Comparison of ENCODE assay signal across 29 cellular contexts in genomic region chr13:66364346-66364745, GRCh38.
"Had no signal": no experiment of that assay in that cellular context is flagged by ENCODE, and none has a peak within 500 bp of the region (broad histone marks: within the 10 kb centered on the region; RNA-seq: fewer than 3 reads in every experiment).

No MANE protein-coding gene starts in this region.

- H3K27ac ChIP-seq: neural progenitor cell, ovary, parathyroid adenoma, psoas muscle, right lobe of liver, sigmoid colon, spleen, suprapubic skin, testis, tibial artery, transverse colon, upper lobe of right lung, uterus had no signal

- H3K27me3 ChIP-seq: neural progenitor cell, right lobe of liver, sigmoid colon, spleen, suprapubic skin, testis, tibial artery, transverse colon, upper lobe of right lung, uterus had no signal

- H3K4me1 ChIP-seq: parathyroid adenoma, psoas muscle, right lobe of liver, spleen, suprapubic skin, testis, tibial artery, transverse colon, upper lobe of right lung, uterus had no signal

- H2AFZ ChIP-seq: parathyroid adenoma had no signal

- DNase-seq: naive thymus-derived CD8-positive, alpha-beta T cell; nephron progenitor cell; ovary; posterior cingulate gyrus; psoas muscle; right cardiac atrium; right lobe of liver; sigmoid colon; spleen; stimulated activated CD4-positive, alpha-beta T cell treated with anti-CD3 and anti-CD28 coated beads, Interleukin-12 subunit alpha, Interleukin-12 subunit beta, amount 100 ng/mL, for 4 hours; stimulated activated CD4-positive, alpha-beta T cell treated with anti-CD3 and anti-CD28 coated beads, Interleukin-1b, Interleukin-23, amount 100 ng/mL, for 48 hours; stimulated activated CD4-positive, alpha-beta T cell treated with anti-CD3 and anti-CD28 coated beads, Interleukin-4, amount 100 ng/mL, for 1 hour; stimulated activated CD4-positive, alpha-beta T cell treated with anti-CD3 and anti-CD28 coated beads, Interleukin-4, amount 100 ng/mL, for 4 hours; stimulated activated CD8-positive, alpha-beta memory T cell treated with anti-CD3 and anti-CD28 coated beads, Interleukin-4, amount 100 ng/mL, for 48 hours; stimulated activated naive CD4-positive, alpha-beta T cell; stimulated activated naive CD8-positive, alpha-beta T cell treated with anti-CD3 and anti-CD28 coated beads, Interleukin-15, amount 100 ng/mL, for 72 hours; stimulated activated naive CD8-positive, alpha-beta T cell treated with anti-CD3 and anti-CD28 coated beads, Interleukin-15, Interleukin-2, amounts not matched to agents 100 U/mL and 50 U/mL, for 24 hours; substantia nigra; testis; tibial artery; transverse colon; upper lobe of right lung; uterus had no signal

- H3K9me3 ChIP-seq: ovary, psoas muscle, right lobe of liver, sigmoid colon, suprapubic skin, testis, tibial artery, transverse colon, upper lobe of right lung, uterus had no signal

- H3K4me3 ChIP-seq: neural progenitor cell, ovary, psoas muscle, right lobe of liver, sigmoid colon, smooth muscle cell, spleen, suprapubic skin, testis, tibial artery, transverse colon, upper lobe of right lung, uterus had no signal

- ATAC-seq: naive thymus-derived CD8-positive, alpha-beta T cell; natural killer cell treated with Interleukin-12 subunit alpha and Interleukin-12 subunit beta and Interleukin-15 and Interleukin-18, amount 100 ng/mL, for 72 hours; psoas muscle; right cardiac atrium; right lobe of liver; stimulated activated memory B cell treated with anti-CD40 and anti-IgM and Interleukin-4, amounts not matched to agents 10 μg/mL and 1 μg/mL and 100 μg/mL, for 72 hours; stimulated activated naive CD8-positive, alpha-beta T cell treated with anti-CD3 and anti-CD28 coated beads, Interleukin-15, amount 100 ng/mL, for 72 hours; stimulated activated naive CD8-positive, alpha-beta T cell treated with anti-CD3 and anti-CD28 coated beads, Interleukin-15, Interleukin-2, amounts not matched to agents 100 U/mL and 50 U/mL, for 24 hours; upper lobe of right lung had no signal

- H3K79me2 ChIP-seq: parathyroid adenoma had no signal

- H3K36me3 ChIP-seq: neural progenitor cell, ovary, right lobe of liver, sigmoid colon, spleen, suprapubic skin, tibial artery, transverse colon, upper lobe of right lung, uterus had no signal

- H3K4me2 ChIP-seq: neural progenitor cell, smooth muscle cell had no signal

- H3K9ac ChIP-seq: neural progenitor cell, parathyroid adenoma had no signal
